In the genomic region with DNA sequence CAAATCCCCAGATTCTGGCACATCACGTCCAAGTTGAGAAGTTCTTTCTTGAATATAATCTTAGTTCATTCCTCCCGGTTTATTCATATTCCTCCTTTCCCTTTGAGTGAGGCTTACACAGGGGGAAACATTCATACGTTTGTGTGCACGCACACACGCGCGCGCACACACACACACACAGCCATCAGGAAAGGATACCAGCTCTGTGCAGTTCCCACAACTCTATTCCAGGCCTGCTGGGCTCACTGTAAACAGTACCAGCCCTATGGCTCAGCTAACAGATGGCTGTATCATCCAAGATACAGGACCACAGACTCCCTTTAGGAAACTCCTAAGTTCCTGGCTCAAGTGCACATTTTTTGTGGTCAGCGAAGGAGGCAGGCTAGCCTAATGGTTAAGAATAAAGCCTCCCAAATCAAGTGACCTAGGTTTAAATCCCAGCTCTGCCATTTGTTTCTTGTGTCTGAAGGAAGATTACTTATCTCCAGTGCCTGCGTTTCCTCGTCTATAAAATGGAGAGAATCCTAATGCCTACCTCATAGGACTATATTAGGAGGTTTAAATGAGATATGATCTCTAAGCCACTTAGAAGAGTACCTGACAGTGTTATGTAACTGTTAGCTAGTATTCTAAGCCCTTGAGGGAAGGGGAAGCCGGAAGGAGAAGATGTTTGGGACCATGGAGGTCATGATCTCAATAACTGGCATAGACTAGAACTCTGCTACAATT, we compare ENCODE assay signal across 1 cellular context.
TF ChIP-seq lines count a peak whose summit lies in the region.

No MANE protein-coding gene starts in this region.

TF ChIP-seq in A549, 52 proteins besides CTCF, POLR2A, EP300 and RAD21 (continued from another document):
- TF ChIP-seq, protein P1, sequence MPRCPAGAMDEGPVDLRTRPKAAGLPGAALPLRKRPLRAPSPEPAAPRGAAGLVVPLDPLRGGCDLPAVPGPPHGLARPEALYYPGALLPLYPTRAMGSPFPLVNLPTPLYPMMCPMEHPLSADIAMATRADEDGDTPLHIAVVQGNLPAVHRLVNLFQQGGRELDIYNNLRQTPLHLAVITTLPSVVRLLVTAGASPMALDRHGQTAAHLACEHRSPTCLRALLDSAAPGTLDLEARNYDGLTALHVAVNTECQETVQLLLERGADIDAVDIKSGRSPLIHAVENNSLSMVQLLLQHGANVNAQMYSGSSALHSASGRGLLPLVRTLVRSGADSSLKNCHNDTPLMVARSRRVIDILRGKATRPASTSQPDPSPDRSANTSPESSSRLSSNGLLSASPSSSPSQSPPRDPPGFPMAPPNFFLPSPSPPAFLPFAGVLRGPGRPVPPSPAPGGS (IDR thresholded peaks at IDR 0.05): no peak
- TF ChIP-seq, protein P2, sequence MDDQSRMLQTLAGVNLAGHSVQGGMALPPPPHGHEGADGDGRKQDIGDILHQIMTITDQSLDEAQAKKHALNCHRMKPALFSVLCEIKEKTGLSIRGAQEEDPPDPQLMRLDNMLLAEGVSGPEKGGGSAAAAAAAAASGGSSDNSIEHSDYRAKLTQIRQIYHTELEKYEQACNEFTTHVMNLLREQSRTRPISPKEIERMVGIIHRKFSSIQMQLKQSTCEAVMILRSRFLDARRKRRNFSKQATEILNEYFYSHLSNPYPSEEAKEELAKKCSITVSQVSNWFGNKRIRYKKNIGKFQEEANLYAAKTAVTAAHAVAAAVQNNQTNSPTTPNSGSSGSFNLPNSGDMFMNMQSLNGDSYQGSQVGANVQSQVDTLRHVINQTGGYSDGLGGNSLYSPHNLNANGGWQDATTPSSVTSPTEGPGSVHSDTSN (IDR thresholded peaks at IDR 0.05): no peak
- TF ChIP-seq NR3C1 (IDR thresholded peaks at IDR 0.05): no peak
- TF ChIP-seq, protein P3, sequence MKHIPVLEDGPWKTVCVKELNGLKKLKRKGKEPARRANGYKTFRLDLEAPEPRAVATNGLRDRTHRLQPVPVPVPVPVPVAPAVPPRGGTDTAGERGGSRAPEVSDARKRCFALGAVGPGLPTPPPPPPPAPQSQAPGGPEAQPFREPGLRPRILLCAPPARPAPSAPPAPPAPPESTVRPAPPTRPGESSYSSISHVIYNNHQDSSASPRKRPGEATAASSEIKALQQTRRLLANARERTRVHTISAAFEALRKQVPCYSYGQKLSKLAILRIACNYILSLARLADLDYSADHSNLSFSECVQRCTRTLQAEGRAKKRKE (CRISPR knock-in tag; IDR thresholded peaks at IDR 0.05; ENCODE audit: low read depth): no peak
